In the genomic region with DNA sequence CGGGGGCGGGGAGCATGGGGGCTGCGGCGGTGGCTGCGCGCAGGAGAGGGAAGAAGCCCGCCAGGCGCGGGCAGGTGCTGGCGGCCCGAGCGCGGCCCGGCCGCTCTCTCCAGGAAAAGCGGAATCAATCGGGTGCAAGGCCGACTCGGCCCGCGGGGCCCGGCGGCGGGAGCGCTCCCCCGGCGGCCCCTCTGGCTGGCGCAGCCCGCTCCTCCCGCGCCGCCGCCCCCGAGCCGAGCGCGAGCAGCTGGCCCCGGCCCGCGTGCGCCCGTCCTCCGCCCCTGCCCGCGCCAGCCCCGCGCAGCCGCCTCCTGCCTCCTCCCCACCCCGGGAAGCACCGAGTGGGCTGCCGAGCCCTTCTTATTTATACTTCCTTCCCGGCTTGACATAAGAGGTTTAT, we compare ENCODE assay signal across 9 cellular contexts. TPM values are rescaled to one million over a fixed set of nuclear protein-coding genes. Genes with fewer than 3 reads are reported as not detected.
A peak's percentile ranks its signal among the peaks of the same experiment; 100 is the strongest.
DNase-seq lines count a peak whose midpoint lies in the region; ATAC-seq, FAIRE-seq and TF ChIP-seq lines count a peak whose summit lies in the region.
"Had no signal": no experiment of that assay in that cellular context is flagged by ENCODE, and none has a peak within 500 bp of the region (broad histone marks: within the 10 kb centered on the region; RNA-seq: fewer than 3 reads in every experiment).

A gene with protein sequence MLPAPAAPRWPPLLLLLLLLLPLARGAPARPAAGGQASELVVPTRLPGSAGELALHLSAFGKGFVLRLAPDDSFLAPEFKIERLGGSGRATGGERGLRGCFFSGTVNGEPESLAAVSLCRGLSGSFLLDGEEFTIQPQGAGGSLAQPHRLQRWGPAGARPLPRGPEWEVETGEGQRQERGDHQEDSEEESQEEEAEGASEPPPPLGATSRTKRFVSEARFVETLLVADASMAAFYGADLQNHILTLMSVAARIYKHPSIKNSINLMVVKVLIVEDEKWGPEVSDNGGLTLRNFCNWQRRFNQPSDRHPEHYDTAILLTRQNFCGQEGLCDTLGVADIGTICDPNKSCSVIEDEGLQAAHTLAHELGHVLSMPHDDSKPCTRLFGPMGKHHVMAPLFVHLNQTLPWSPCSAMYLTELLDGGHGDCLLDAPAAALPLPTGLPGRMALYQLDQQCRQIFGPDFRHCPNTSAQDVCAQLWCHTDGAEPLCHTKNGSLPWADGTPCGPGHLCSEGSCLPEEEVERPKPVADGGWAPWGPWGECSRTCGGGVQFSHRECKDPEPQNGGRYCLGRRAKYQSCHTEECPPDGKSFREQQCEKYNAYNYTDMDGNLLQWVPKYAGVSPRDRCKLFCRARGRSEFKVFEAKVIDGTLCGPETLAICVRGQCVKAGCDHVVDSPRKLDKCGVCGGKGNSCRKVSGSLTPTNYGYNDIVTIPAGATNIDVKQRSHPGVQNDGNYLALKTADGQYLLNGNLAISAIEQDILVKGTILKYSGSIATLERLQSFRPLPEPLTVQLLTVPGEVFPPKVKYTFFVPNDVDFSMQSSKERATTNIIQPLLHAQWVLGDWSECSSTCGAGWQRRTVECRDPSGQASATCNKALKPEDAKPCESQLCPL (minus strand): TSS at position 339 of the 400 bp plus-strand sequence. CDS start 323 bp downstream, at position 16.

- POLR2A ChIA-PET in CD4-positive, alpha-beta memory T cell (lab: Charles Lee; ENCODE audit: partially characterized antibody), result no interaction called here

- peak within 1 kb of the TSS; percentile 72 for H3K4me2 ChIP-seq in osteoblast (ENCODE audit: insufficient read depth, low read length)

- no peak for TF ChIP-seq EP300 in esophagus muscularis mucosa (IDR thresholded peaks at IDR 0.05)

- no peak for ATAC-seq in HG02938 (IDR thresholded peaks at IDR 0.05; ENCODE audit: unreplicated experiment)

- H3K4me1 Mint-ChIP-seq in CD4-positive, alpha-beta memory T cell, result peaks cover 2 to 17% (median 7%) of the 10 kb centered on the region in 4 donors

- intact Hi-C loops in CD4-positive, alpha-beta memory T cell (cut with micrococcal nuclease), result no loop called here
- intact Hi-C loops in esophagus muscularis mucosa (cut with DNase I), result loop anchor here (2.0 to 10.0 kb wide), 2 partner anchors 37 to 113 kb away; a partner anchor contains a TSS

- no peak within 1 kb of the TSS for H3K27ac Mint-ChIP-seq in CD4-positive, alpha-beta memory T cell

- CTCF ChIA-PET in CD4-positive, alpha-beta memory T cell (lab: Charles Lee; ENCODE audit: partially characterized antibody), result no interaction called here

- peaks cover 18% of the 10 kb centered on the region for H3K27me3 ChIP-seq in CD4-positive, alpha-beta memory T cell (ENCODE audit: insufficient read depth, low read length)
- peaks cover 0 to 19% (median 0%) of the 10 kb centered on the region in 4 donors for H3K27me3 ChIP-seq in esophagus muscularis mucosa
- peaks cover 69% of the 10 kb centered on the region for H3K27me3 ChIP-seq in osteoblast (ENCODE audit: insufficient read depth, low read length)

- H4K20me1 ChIP-seq in osteoblast (ENCODE audit: insufficient read depth, low read length), result peaks cover 6% of the 10 kb centered on the region

- no peaks in the 10 kb centered on the region for H3K36me3 ChIP-seq in CD4-positive, alpha-beta memory T cell (ENCODE audit: insufficient read depth, low read length)
- H3K36me3 ChIP-seq in esophagus muscularis mucosa, result no peaks in the 10 kb centered on the region
- H3K36me3 ChIP-seq in osteoblast (ENCODE audit: insufficient read depth, low read length), result no peaks in the 10 kb centered on the region

- TF ChIP-seq POLR2A in esophagus muscularis mucosa (IDR thresholded peaks at IDR 0.05; ENCODE audit: low read depth), result no peak

- no peaks in the 10 kb centered on the region for H3K4me1 ChIP-seq in CD4-positive, alpha-beta memory T cell (ENCODE audit: insufficient read depth, low read length)
- peaks cover 21 to 53% (median 49%) of the 10 kb centered on the region in 4 donors for H3K4me1 ChIP-seq in esophagus muscularis mucosa
- H3K4me1 ChIP-seq in osteoblast (ENCODE audit: insufficient read depth, low read length), result peaks cover 14% of the 10 kb centered on the region

- peak within 1 kb of the TSS; percentile 29 for H2AFZ ChIP-seq in osteoblast (ENCODE audit: low read length)

- TF ChIP-seq CTCF in esophagus muscularis mucosa (IDR thresholded peaks at IDR 0.05), result no peak
- no peak for TF ChIP-seq CTCF in osteoblast (IDR thresholded peaks at IDR 0.05; ENCODE audit: extremely low read depth, low read depth, low read length)

- no peaks in the 10 kb centered on the region for H3K9me3 Mint-ChIP-seq in CD4-positive, alpha-beta memory T cell

- no peak for FAIRE-seq in GM19239 (lab: Jason Lieb, UNC)

- DNase-seq in CD4-positive, alpha-beta memory T cell, result no peak
- DNase-seq in NCI-H2171 treated with DMSO at 0.1 percent for 48 hours (lab: John Stamatoyannopoulos, UW), result peak; percentile 31
- DNase-seq in esophagus muscularis mucosa (ENCODE audit: extremely low spot score), result no peak
- DNase-seq in osteoblast (ENCODE audit: insufficient read length, low spot score, missing footprints), result peak; percentile 89
- no peak for DNase-seq in activated CD4-positive, CD25-positive, alpha-beta regulatory T cell treated with anti-CD3 and anti-CD28 coated beads, Interleukin-2, amount 50 U/mL, for 72 hours
- DNase-seq in RPMI8226, result no peak
- no peak for DNase-seq in GM19239 (ENCODE audit: insufficient read length, low spot score)

- H3K79me2 ChIP-seq in osteoblast (ENCODE audit: insufficient read depth, low read length), result no peaks in the 10 kb centered on the region

- H3K4me3 ChIP-seq in CD4-positive, alpha-beta memory T cell (ENCODE audit: low read length in 2 of 2), result no peak within 1 kb of the TSS
- H3K4me3 ChIP-seq in esophagus muscularis mucosa (peak within 1 kb of the TSS; percentile 61 to 74 (median 64)), osteoblast (ENCODE audit: insufficient read depth, low read length) (peak within 1 kb of the TSS; percentile 57)

- 1% methylated on average over 36 of the region's 52 CpGs for WGBS in esophagus muscularis mucosa

- H3K36me3 Mint-ChIP-seq in CD4-positive, alpha-beta memory T cell, result no peaks in the 10 kb centered on the region

- H3K27me3 Mint-ChIP-seq in CD4-positive, alpha-beta memory T cell, result peaks cover 34 to 44% of the 10 kb centered on the region in 2 donors

- no peak within 1 kb of the TSS for H3K27ac ChIP-seq in CD4-positive, alpha-beta memory T cell (ENCODE audit: low read depth, low read length)
- H3K27ac ChIP-seq in esophagus muscularis mucosa (replicated peaks in 1 of 4) (peak within 1 kb of the TSS; percentile 57 to 78 (median 68)), osteoblast (ENCODE audit: low read depth, low read length) (no peak within 1 kb of the TSS)

- peak within 1 kb of the TSS in 7 of 8 donors; percentile 1 to 83 (median 62) for H3K4me3 Mint-ChIP-seq in CD4-positive, alpha-beta memory T cell

- H3K9me3 ChIP-seq in CD4-positive, alpha-beta memory T cell (ENCODE audit: control insufficient read depth in 1 of 2, low read length in 2 of 2), result no peaks in the 10 kb centered on the region
- no peaks in the 10 kb centered on the region for H3K9me3 ChIP-seq in esophagus muscularis mucosa
- H3K9me3 ChIP-seq in osteoblast (ENCODE audit: low read depth, low read length), result no peaks in the 10 kb centered on the region

RNA-seq across cellular contexts. Expression of the gene that starts here (rescaled TPM):
- total RNA-seq in CD4-positive, alpha-beta memory T cell, result not detected
- not detected for polyA plus RNA-seq in CD4-positive, alpha-beta memory T cell
- total RNA-seq in esophagus muscularis mucosa (10 to 100 TPM; 23.5 to 55.5 (median 29.8) TPM), osteoblast (under 0.01 TPM in 1 of 2 replicates, not detected in the other)
- total RNA-seq: M059J had no signal

Comparison
In these comparisons a context has a peak if more than half of its experiments do, and no peak if none do; other contexts are left out.
1. RNA of the gene that starts here (total RNA-seq): 23.5 to 55.5 TPM in esophagus muscularis mucosa; not detected in CD4-positive, alpha-beta memory T cell and under 0.01 TPM in osteoblast; every median in the first group is over 10 times any median in the second.
2. Peak in DNase-seq, H3K4me3 ChIP-seq and H3K4me2 ChIP-seq in osteoblast; RNA of the gene not detected or under 1 TPM.
3. H3K27ac ChIP-seq: peak in esophagus muscularis mucosa (4 of 4); none in CD4-positive, alpha-beta memory T cell (single experiment) and osteoblast (single experiment).
4. H3K4me3 ChIP-seq: peak in esophagus muscularis mucosa (4 of 4); none in CD4-positive, alpha-beta memory T cell (0 of 2).